2 cellular contexts compared by ENCODE assay signal in genomic region chr3:153151037-153151436, GRCh38.
TF ChIP-seq lines count a peak whose summit lies in the region.

No MANE protein-coding gene starts in this region.

TF ChIP-seq in HCT116, 20 proteins besides CTCF, POLR2A, EP300 and RAD21 (continued from another document):
- TF ChIP-seq SP1 (IDR thresholded peaks at IDR 0.05; ENCODE audit: low read depth): no peak
- TF ChIP-seq ELF1 (IDR thresholded peaks at IDR 0.05; ENCODE audit: borderline replicate concordance, low read depth): no peak
- TF ChIP-seq SIN3A (IDR thresholded peaks at IDR 0.05; ENCODE audit: low read depth): no peak
- TF ChIP-seq FOSL1 (IDR thresholded peaks at IDR 0.05; ENCODE audit: low read depth): no peak
- TF ChIP-seq MAX (IDR thresholded peaks at IDR 0.05): no peak
- TF ChIP-seq, protein P1, sequence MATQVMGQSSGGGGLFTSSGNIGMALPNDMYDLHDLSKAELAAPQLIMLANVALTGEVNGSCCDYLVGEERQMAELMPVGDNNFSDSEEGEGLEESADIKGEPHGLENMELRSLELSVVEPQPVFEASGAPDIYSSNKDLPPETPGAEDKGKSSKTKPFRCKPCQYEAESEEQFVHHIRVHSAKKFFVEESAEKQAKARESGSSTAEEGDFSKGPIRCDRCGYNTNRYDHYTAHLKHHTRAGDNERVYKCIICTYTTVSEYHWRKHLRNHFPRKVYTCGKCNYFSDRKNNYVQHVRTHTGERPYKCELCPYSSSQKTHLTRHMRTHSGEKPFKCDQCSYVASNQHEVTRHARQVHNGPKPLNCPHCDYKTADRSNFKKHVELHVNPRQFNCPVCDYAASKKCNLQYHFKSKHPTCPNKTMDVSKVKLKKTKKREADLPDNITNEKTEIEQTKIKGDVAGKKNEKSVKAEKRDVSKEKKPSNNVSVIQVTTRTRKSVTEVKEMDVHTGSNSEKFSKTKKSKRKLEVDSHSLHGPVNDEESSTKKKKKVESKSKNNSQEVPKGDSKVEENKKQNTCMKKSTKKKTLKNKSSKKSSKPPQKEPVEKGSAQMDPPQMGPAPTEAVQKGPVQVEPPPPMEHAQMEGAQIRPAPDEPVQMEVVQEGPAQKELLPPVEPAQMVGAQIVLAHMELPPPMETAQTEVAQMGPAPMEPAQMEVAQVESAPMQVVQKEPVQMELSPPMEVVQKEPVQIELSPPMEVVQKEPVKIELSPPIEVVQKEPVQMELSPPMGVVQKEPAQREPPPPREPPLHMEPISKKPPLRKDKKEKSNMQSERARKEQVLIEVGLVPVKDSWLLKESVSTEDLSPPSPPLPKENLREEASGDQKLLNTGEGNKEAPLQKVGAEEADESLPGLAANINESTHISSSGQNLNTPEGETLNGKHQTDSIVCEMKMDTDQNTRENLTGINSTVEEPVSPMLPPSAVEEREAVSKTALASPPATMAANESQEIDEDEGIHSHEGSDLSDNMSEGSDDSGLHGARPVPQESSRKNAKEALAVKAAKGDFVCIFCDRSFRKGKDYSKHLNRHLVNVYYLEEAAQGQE (IDR thresholded peaks at IDR 0.05; ENCODE audit: low read depth): no peak
- no peak for TF ChIP-seq YY1 (IDR thresholded peaks at IDR 0.05; ENCODE audit: extremely low read depth, insufficient replicate concordance, low read depth, low read length)
- TF ChIP-seq EGR1 (IDR thresholded peaks at IDR 0.05; ENCODE audit: low read depth): no peak
- no peak for TF ChIP-seq ZFX (IDR thresholded peaks at IDR 0.05)
- TF ChIP-seq ZNF274 (IDR thresholded peaks at IDR 0.05; ENCODE audit: low read depth, low read length): no peak
- no peak for TF ChIP-seq POLR2AphosphoS5 (IDR thresholded peaks at IDR 0.05; ENCODE audit: low read depth, low read length)
- TF ChIP-seq CBX3 (IDR thresholded peaks at IDR 0.05; ENCODE audit: low read depth): no peak
- no peak for TF ChIP-seq EZH2phosphoT487 (IDR thresholded peaks at IDR 0.05; ENCODE audit: borderline replicate concordance)
TF ChIP-seq in HCT116: peak in this region for 0.

TF ChIP-seq in H1, 55 proteins besides CTCF, POLR2A, EP300 and RAD21:
- no peak for TF ChIP-seq MAX (IDR thresholded peaks at IDR 0.05)
- no peak for TF ChIP-seq SRF (IDR thresholded peaks at IDR 0.05; ENCODE audit: low read depth, low read length)
- no peak for TF ChIP-seq SUZ12 (IDR thresholded peaks at IDR 0.05; ENCODE audit: low read length)
- no peak for TF ChIP-seq HDAC2 (IDR thresholded peaks at IDR 0.05; ENCODE audit: borderline replicate concordance in 1 of 2, low read depth in 2 of 2, low read length in 2 of 2)
- TF ChIP-seq ZNF274 (IDR thresholded peaks at IDR 0.05; ENCODE audit: borderline replicate concordance, extremely low read depth, low read length): no peak
- no peak for TF ChIP-seq CTBP2 (IDR thresholded peaks at IDR 0.05; ENCODE audit: borderline replicate concordance, insufficient read depth, insufficient read length, low read length)
- no peak for TF ChIP-seq HDAC6 (IDR thresholded peaks at IDR 0.05; ENCODE audit: low read depth, low read length)
- no peak for TF ChIP-seq RNF2 (IDR thresholded peaks at IDR 0.05; ENCODE audit: borderline replicate concordance, low read depth, low read length, missing control alignments, poor library complexity, severe bottlenecking)
- no peak for TF ChIP-seq RXRA (IDR thresholded peaks at IDR 0.05; ENCODE audit: insufficient read depth, low read depth, low read length)
- TF ChIP-seq CREB1 (IDR thresholded peaks at IDR 0.05): no peak
- no peak for TF ChIP-seq BRCA1 (IDR thresholded peaks at IDR 0.05; ENCODE audit: low read depth, low read length)
- TF ChIP-seq ASH2L (IDR thresholded peaks at IDR 0.05; ENCODE audit: low read length): no peak
- TF ChIP-seq CHD2 (IDR thresholded peaks at IDR 0.05; ENCODE audit: low read length): no peak
- no peak for TF ChIP-seq CBX8 (IDR thresholded peaks at IDR 0.05; ENCODE audit: borderline replicate concordance, low read depth, low read length)
- no peak for TF ChIP-seq FOSL1 (IDR thresholded peaks at IDR 0.05; ENCODE audit: insufficient read depth, low read depth, low read length)
- TF ChIP-seq JUND (IDR thresholded peaks at IDR 0.05; ENCODE audit: low read length): no peak
- no peak for TF ChIP-seq TBP (IDR thresholded peaks at IDR 0.05; ENCODE audit: low read depth, low read length)
- no peak for TF ChIP-seq SP2 (IDR thresholded peaks at IDR 0.05; ENCODE audit: low read length)
- no peak for TF ChIP-seq KDM1A (IDR thresholded peaks at IDR 0.05; ENCODE audit: borderline replicate concordance, low read length)
- TF ChIP-seq SIN3A (conservative IDR thresholded peaks at IDR 0.05 in 1 of 2, IDR thresholded peaks at IDR 0.05 in 1 of 2; ENCODE audit: low read depth in 1 of 2, low read length in 2 of 2): no peak
